In genomic region chr5:112316006-112316405, GRCh38 we compare ENCODE assay signal across 20 cellular contexts.
DNase-seq lines count a peak whose midpoint lies in the region; ATAC-seq, FAIRE-seq and TF ChIP-seq lines count a peak whose summit lies in the region.
"Had no signal": no experiment of that assay in that cellular context is flagged by ENCODE, and none has a peak within 500 bp of the region (broad histone marks: within the 10 kb centered on the region; RNA-seq: fewer than 3 reads in every experiment).

No MANE protein-coding gene starts in this region.

- H3K27me3 Mint-ChIP-seq in WTC11 (ENCODE audit: low read depth), result no peaks in the 10 kb centered on the region

- no peaks in the 10 kb centered on the region for H3K9me3 ChIP-seq in osteoblast (ENCODE audit: low read depth, low read length)

- no peak for TF ChIP-seq CTCF in D721Med (IDR thresholded peaks at IDR 0.05; ENCODE audit: insufficient read depth, missing control alignments)
- no peak for TF ChIP-seq CTCF in osteoblast (IDR thresholded peaks at IDR 0.05; ENCODE audit: extremely low read depth, low read depth, low read length)
- no peak for TF ChIP-seq CTCF in WTC11 (IDR thresholded peaks at IDR 0.05)

- no peaks in the 10 kb centered on the region for H4K20me1 ChIP-seq in osteoblast (ENCODE audit: insufficient read depth, low read length)

- no peak overlapping the region for H3K4me3 ChIP-seq in osteoblast (ENCODE audit: insufficient read depth, low read length)
- H3K4me3 ChIP-seq: SK-N-MC had no signal

- peak; percentile 1; the same call in 1 of the 2 replicates for TF ChIP-seq RAD21 in Ishikawa (IDR thresholded peaks at IDR 0.05; ENCODE audit: low read depth)

- H3K36me3 Mint-ChIP-seq in WTC11, result no peaks in the 10 kb centered on the region

- H2AFZ ChIP-seq in osteoblast (ENCODE audit: low read length), result no peak overlapping the region

- no peak overlapping the region for H3K4me2 ChIP-seq in osteoblast (ENCODE audit: insufficient read depth, low read length)

- no peak overlapping the region for H3K4me3 Mint-ChIP-seq in WTC11

- DNase-seq in D721Med (ENCODE audit: insufficient read length, low spot score) (no peak), epithelial cell of prostate (ENCODE audit: low read depth, low spot score) (no peak), osteoblast (ENCODE audit: insufficient read length, low spot score, missing footprints) (peak; percentile 23), WTC11 (ENCODE audit: low spot score) (no peak), 8988T (no peak)
- no peak for DNase-seq in activated T-cell treated with anti-CD3 and anti-CD28 coated beads, Interleukin-2, amount 50 U/mL, for 48 hours
- DNase-seq: ACHN, C1 segment of cervical spinal cord, DMS 273 treated with DMSO at 0.1 percent for 48 hours, GDM1, GOT3, KBM-7, NCI-H1930, NCI-H2171, NCI-H69, SHP77 had no signal

- H3K27ac Mint-ChIP-seq in WTC11, result no peak overlapping the region

- H3K27me3 ChIP-seq in osteoblast (ENCODE audit: insufficient read depth, low read length), result no peaks in the 10 kb centered on the region

- H3K36me3 ChIP-seq in osteoblast (ENCODE audit: insufficient read depth, low read length), result no peaks in the 10 kb centered on the region

- H3K27ac ChIP-seq in epithelial cell of prostate, result peak overlapping the region; percentile 31
- H3K27ac ChIP-seq in osteoblast (ENCODE audit: low read depth, low read length), result no peak overlapping the region
- H3K27ac ChIP-seq: SK-N-MC had no signal

- no peaks in the 10 kb centered on the region for H3K79me2 ChIP-seq in osteoblast (ENCODE audit: insufficient read depth, low read length)

- FAIRE-seq in D721Med (lab: Jason Lieb, UNC), result peak; percentile 11
- FAIRE-seq: RCC 7860 had no signal

- CTCF ChIA-PET in WTC11 (lab: Charles Lee), result interaction anchor here (1.0 to 1.2 kb wide), 2 partner anchors 104 to 176 kb away, joined by 3 read pairs; no protein-coding TSS in a partner anchor

- no peaks in the 10 kb centered on the region for H3K9me3 Mint-ChIP-seq in WTC11

- H3K4me1 ChIP-seq in osteoblast (ENCODE audit: insufficient read depth, low read length), result no peaks in the 10 kb centered on the region

- POLR2A ChIA-PET in WTC11 (lab: Charles Lee), result interaction anchor here (0.5 kb wide), 1 partner anchor 492 kb away, joined by 3 read pairs; no protein-coding TSS in a partner anchor

- TF ChIP-seq EP300 in Ishikawa (IDR thresholded peaks at IDR 0.05; ENCODE audit: borderline replicate concordance), result peak; percentile 53; the same call in 1 of the 2 replicates

- peaks cover 25% of the 10 kb centered on the region for H3K4me1 Mint-ChIP-seq in WTC11

- ATAC-seq in WTC11, result no peak
- ATAC-seq: HCT116 had no signal

TF ChIP-seq in Ishikawa, 13 proteins besides CTCF, POLR2A, EP300 and RAD21:
- TF ChIP-seq TCF12 (IDR thresholded peaks at IDR 0.05; ENCODE audit: low read depth), result 0 out of 2 replicates have a peak, but pooled peaks have one; percentile 30
- TF ChIP-seq FOXM1 (IDR thresholded peaks at IDR 0.05; ENCODE audit: borderline replicate concordance, low read depth), result 0 out of 2 replicates have a peak, but pooled peaks have one; percentile 40
- no peak for TF ChIP-seq ZBTB7A (IDR thresholded peaks at IDR 0.05; ENCODE audit: low read depth)
- TF ChIP-seq TEAD4 (IDR thresholded peaks at IDR 0.05), result peak; percentile 40; the same call in 1 of the 2 replicates
- no peak for TF ChIP-seq CREB1 (IDR thresholded peaks at IDR 0.05; ENCODE audit: low read depth)
- peak; percentile 62 for TF ChIP-seq NFIC (IDR thresholded peaks at IDR 0.05)

TF ChIP-seq in WTC11, 78 proteins besides CTCF, POLR2A, EP300 and RAD21:
- TF ChIP-seq ZNF281 (CRISPR knock-in tag; IDR thresholded peaks at IDR 0.05), result no peak
- TF ChIP-seq MYBL2 (CRISPR knock-in tag; IDR thresholded peaks at IDR 0.05), result no peak
- no peak for TF ChIP-seq FOXP4 (CRISPR knock-in tag; IDR thresholded peaks at IDR 0.05)
- TF ChIP-seq ESRRA (CRISPR knock-in tag; IDR thresholded peaks at IDR 0.05; ENCODE audit: borderline replicate concordance), result no peak
- no peak for TF ChIP-seq SMAD4 (CRISPR knock-in tag; IDR thresholded peaks at IDR 0.05)
- no peak for TF ChIP-seq ZMAT4 (CRISPR knock-in tag; IDR thresholded peaks at IDR 0.05)
- TF ChIP-seq CDX4 (CRISPR knock-in tag; IDR thresholded peaks at IDR 0.05; ENCODE audit: borderline replicate concordance), result no peak
- no peak for TF ChIP-seq PRRX2 (CRISPR knock-in tag; IDR thresholded peaks at IDR 0.05)
- no peak for TF ChIP-seq ZBTB43 (CRISPR knock-in tag; IDR thresholded peaks at IDR 0.05)
- TF ChIP-seq OVOL2 (CRISPR knock-in tag; IDR thresholded peaks at IDR 0.05; ENCODE audit: borderline replicate concordance), result no peak
- no peak for TF ChIP-seq CBFB (CRISPR knock-in tag; IDR thresholded peaks at IDR 0.05; ENCODE audit: low read depth)
- TF ChIP-seq ATF3 (CRISPR knock-in tag; conservative IDR thresholded peaks at IDR 0.05), result no peak
